In genomic region chr15:48332642-48333034, GRCh38 we compare ENCODE assay signal across 8 cellular contexts. TPM values are rescaled to one million over a fixed set of nuclear protein-coding genes. Genes with fewer than 3 reads are reported as not detected.
DNase-seq lines count a peak whose midpoint lies in the region; ATAC-seq, FAIRE-seq and TF ChIP-seq lines count a peak whose summit lies in the region.

No MANE protein-coding gene starts in this region.

- TF ChIP-seq POLR2A in HepG2 (IDR thresholded peaks at IDR 0.05; ENCODE audit: insufficient read depth in 1 of 2, low read depth in 2 of 2, low read length in 2 of 2): no peak

- H2AFZ ChIP-seq in HepG2 (ENCODE audit: low read length): no peak overlapping the region

- H3K27ac Mint-ChIP-seq in activated T-helper 2 cell treated with anti-CD3 and anti-CD28 coated beads, Interferon-gamma antibody, Interleukin-2, Interleukin-4, amounts not matched to agents 10 μg/mL and 5 μg/mL and 100 μg/mL, durations not matched to agents 14 hours and 24 hours and 36 hours: peak overlapping the region; percentile 76

- H3K27ac ChIP-seq in HepG2 (ENCODE audit: extremely low read length, insufficient read depth, low read length): peak overlapping the region; percentile 71

- no peaks in the 10 kb centered on the region for H4K20me1 ChIP-seq in HepG2 (ENCODE audit: insufficient read depth, low read length)

- H3K4me1 Mint-ChIP-seq in activated T-helper 2 cell treated with anti-CD3 and anti-CD28 coated beads, Interferon-gamma antibody, Interleukin-2, Interleukin-4, amounts not matched to agents 10 μg/mL and 5 μg/mL and 100 μg/mL, durations not matched to agents 14 hours and 24 hours and 36 hours (ENCODE audit: low read depth): peaks cover 41% of the 10 kb centered on the region

- peaks cover 38% of the 10 kb centered on the region for H3K4me1 ChIP-seq in HepG2 (ENCODE audit: insufficient read depth, low read length)

- H3K27me3 Mint-ChIP-seq in activated T-helper 2 cell treated with anti-CD3 and anti-CD28 coated beads, Interferon-gamma antibody, Interleukin-2, Interleukin-4, amounts not matched to agents 10 μg/mL and 5 μg/mL and 100 μg/mL, durations not matched to agents 14 hours and 24 hours and 36 hours (ENCODE audit: low read depth): no peaks in the 10 kb centered on the region

- H3K4me3 Mint-ChIP-seq in activated T-helper 2 cell treated with anti-CD3 and anti-CD28 coated beads, Interferon-gamma antibody, Interleukin-2, Interleukin-4, amounts not matched to agents 10 μg/mL and 5 μg/mL and 100 μg/mL, durations not matched to agents 14 hours and 24 hours and 36 hours (ENCODE audit: low read depth): peak overlapping the region; percentile 99

- peaks cover 0 to 19% of the 10 kb centered on the region in 2 experiments; a peak in 4 of 5 replicates for H3K36me3 ChIP-seq in HepG2 (replicated peaks in 1 of 2; ENCODE audit: control insufficient read depth in 1 of 2, insufficient read depth in 2 of 2, low read length in 2 of 2)

- no peaks in the 10 kb centered on the region for H3K9me3 Mint-ChIP-seq in activated T-helper 2 cell treated with anti-CD3 and anti-CD28 coated beads, Interferon-gamma antibody, Interleukin-2, Interleukin-4, amounts not matched to agents 10 μg/mL and 5 μg/mL and 100 μg/mL, durations not matched to agents 14 hours and 24 hours and 36 hours

- H3K9ac ChIP-seq in HepG2 (ENCODE audit: insufficient read depth, low read depth, low read length): peak overlapping the region; percentile 70

- peak overlapping the region; percentile 78 for H3K4me2 ChIP-seq in HepG2 (ENCODE audit: low read depth, low read length)

- H3K27me3 ChIP-seq in HepG2 (ENCODE audit: control insufficient read depth in 1 of 2, insufficient read depth in 2 of 2, low read length in 2 of 2): no peaks in the 10 kb centered on the region; a peak in 1 of 5 replicates

- DNase-seq in stimulated activated CD4-positive, alpha-beta T cell treated with anti-CD3 and anti-CD28 coated beads, Interleukin-2, amount 100 ng/mL, for 24 hours: peak; percentile 8 to 19
- no peak for DNase-seq in stimulated activated CD4-positive, alpha-beta T cell treated with anti-CD3 and anti-CD28 coated beads, Interleukin-1b, Interleukin-23, amount 100 ng/mL, for 48 hours
- DNase-seq in activated T-helper 2 cell treated with anti-CD3 and anti-CD28 coated beads, Interferon-gamma antibody, Interleukin-2, Interleukin-4, amounts not matched to agents 10 μg/mL and 5 μg/mL and 100 μg/mL, durations not matched to agents 14 hours and 24 hours and 36 hours (ENCODE audit: low spot score): peak; percentile 18
- DNase-seq in HepG2 (ENCODE audit: low spot score) (no peak), epidermal melanocyte (ENCODE audit: insufficient read length, low spot score) (no peak), ACHN (no peak), DMS79 treated with DMSO at 0.1 percent for 48 hours (lab: John Stamatoyannopoulos, UW) (no peak), AG08396 (ENCODE audit: low spot score) (no peak)

- H3K9me3 ChIP-seq in HepG2 (ENCODE audit: low read length): no peaks in the 10 kb centered on the region

- FAIRE-seq in HepG2 (lab: Jason Lieb, UNC): no peak

- POLR2A ChIA-PET in HepG2 (lab: Yijun Ruan, JAX): interaction anchor here (0.8 kb wide), 1 partner anchor 23 kb away, joined by 3 read pairs; no protein-coding TSS in a partner anchor

- TSS peak; percentile 67 for BruUV-seq in HepG2 (replicated peaks; lab: Mats Ljungman, UMichigan)

- H3K4me3 ChIP-seq in HepG2 (replicated peaks in 1 of 3; ENCODE audit: insufficient read depth in 1 of 3, low read depth in 2 of 3, low read length in 3 of 3): peak overlapping the region; percentile 77 to 86 (median 78)

- peaks cover 54% of the 10 kb centered on the region for H3K36me3 Mint-ChIP-seq in activated T-helper 2 cell treated with anti-CD3 and anti-CD28 coated beads, Interferon-gamma antibody, Interleukin-2, Interleukin-4, amounts not matched to agents 10 μg/mL and 5 μg/mL and 100 μg/mL, durations not matched to agents 14 hours and 24 hours and 36 hours (ENCODE audit: low read depth)

- in situ Hi-C loops in HepG2 (cut with HindIII; ENCODE audit: extremely low pct_ligation_motif_present, low pct_unique_long_range_greater_than_20kb): no loop called here
- in situ Hi-C loops in ACHN (cut with HindIII; ENCODE audit: low pct_ligation_motif_present, low pct_unique_long_range_greater_than_20kb, low sequenced_read_pairs): no loop called here

- CTCF ChIA-PET in HepG2 (lab: Yijun Ruan, JAX; ENCODE audit: low intra/inter-chr PET ratio, low total read pairs): no interaction called here

- TF ChIP-seq EP300 in HepG2 (IDR thresholded peaks at IDR 0.05; ENCODE audit: low read depth in 2 of 2, low read length in 2 of 2) (no peak), HepG2 (CRISPR knock-in tag; IDR thresholded peaks at IDR 0.05; ENCODE audit: borderline replicate concordance) (no peak)

- ATAC-seq in HepG2: no peak

- H3K79me2 ChIP-seq in HepG2 (ENCODE audit: insufficient read depth, low read length): peaks cover 5% of the 10 kb centered on the region

- TF ChIP-seq CTCF in HepG2 (CRISPR knock-in tag; IDR thresholded peaks at IDR 0.05): no peak

- TF ChIP-seq RAD21 in HepG2 (CRISPR knock-in tag; IDR thresholded peaks at IDR 0.05): no peak

- intact Hi-C loops in activated T-helper 2 cell treated with anti-CD3 and anti-CD28 coated beads, Interferon-gamma antibody, Interleukin-2, Interleukin-4, amounts not matched to agents 10 μg/mL and 5 μg/mL and 100 μg/mL, durations not matched to agents 14 hours and 24 hours and 36 hours (cut with micrococcal nuclease): loop anchor here (5.0 to 10.0 kb wide), 4 partner anchors 155 to 1290 kb away; partner anchors contain the start of genes CEP152, COPS2, DTWD1 and FAM227B
- intact Hi-C loops in HepG2 (cut with micrococcal nuclease; ENCODE audit: unreplicated experiment): no loop called here

- WGBS in HepG2 (ENCODE audit: low lambda C conversion rate): 7% methylated on average over 9 of the region's 9 CpGs

TF ChIP-seq in HepG2, 621 proteins besides CTCF, POLR2A, EP300 and RAD21:
- TF ChIP-seq RBAK (CRISPR knock-in tag; IDR thresholded peaks at IDR 0.05) (no peak), ZSCAN31 (CRISPR knock-in tag; IDR thresholded peaks at IDR 0.05; ENCODE audit: low read depth) (0 out of 2 replicates have a peak, but pooled peaks have one; percentile 7)

RNA-seq across cellular contexts. Expression of gene DUT, which starts 1.4 kb away (rescaled TPM):
- total RNA-seq in activated T-helper 2 cell treated with anti-CD3 and anti-CD28 coated beads, Interferon-gamma antibody, Interleukin-2, Interleukin-4, amounts not matched to agents 10 μg/mL and 5 μg/mL and 100 μg/mL, durations not matched to agents 14 hours and 24 hours and 36 hours: 204 and 212 TPM in 2 replicates
- total RNA-seq in HepG2 (2016; rRNA removed; fragmentation: Illumina TruSeq; extraction: Trizol): 131 and 133 TPM in 2 replicates
- 31.3 and 34.5 TPM in 2 replicates for total RNA-seq in HepG2 (2016; cell fraction: cytosol; rRNA removed; fragmentation: Illumina TruSeq; extraction: Trizol; ENCODE audit: low read depth)
- total RNA-seq in HepG2 (2016; cell fraction: insoluble cytoplasmic fraction; rRNA removed; fragmentation: Illumina TruSeq; extraction: Trizol): 126 and 131 TPM in 2 replicates
- total RNA-seq in HepG2 (2016; cell fraction: membrane; rRNA removed; fragmentation: Illumina TruSeq; extraction: Trizol): 44.9 and 49.3 TPM in 2 replicates
- total RNA-seq in HepG2 (2016; cell fraction: nucleus; rRNA removed; fragmentation: Illumina TruSeq; extraction: Trizol): 51.1 and 57.3 TPM in 2 replicates
- 27.8 and 36.7 TPM in 2 replicates for polyA plus RNA-seq in HepG2 (2011; rRNA removed)
- polyA plus RNA-seq in HepG2 (2011; cell fraction: cytosol; rRNA removed): 24.2 and 29.8 TPM in 2 replicates
- polyA plus RNA-seq in HepG2 (2011; cell fraction: nucleus; rRNA removed): 27.8 and 32.2 TPM in 2 replicates
- polyA plus RNA-seq in HepG2 (2012): 29.9 and 67.3 TPM in 2 replicates
- polyA plus RNA-seq in HepG2 (2016; cell fraction: cytosol; fragmentation: Illumina TruSeq; extraction: Trizol; ENCODE audit: low read depth): 35.0 and 42.7 TPM in 2 replicates
- 145 and 152 TPM in 2 replicates for polyA plus RNA-seq in HepG2 (2016; cell fraction: insoluble cytoplasmic fraction; fragmentation: Illumina TruSeq; extraction: Trizol; ENCODE audit: low read depth)
- 45.2 and 48.1 TPM in 2 replicates for polyA plus RNA-seq in HepG2 (2016; cell fraction: membrane; fragmentation: Illumina TruSeq; extraction: Trizol; ENCODE audit: low read depth)
- 104 and 112 TPM in 2 replicates for polyA plus RNA-seq in HepG2 (2016; cell fraction: nucleus; fragmentation: Illumina TruSeq; extraction: Trizol; ENCODE audit: insufficient read depth, low read depth)
- polyA minus RNA-seq in HepG2 (2011; rRNA and poly(A)+ RNA removed; ENCODE audit: low replicate concordance): 4.1 and 20.6 TPM in 2 replicates
- 19.6 and 24.6 TPM in 2 replicates for polyA minus RNA-seq in HepG2 (2011; cell fraction: cytosol; rRNA and poly(A)+ RNA removed)
- polyA minus RNA-seq in HepG2 (2011; cell fraction: nucleus; rRNA and poly(A)+ RNA removed): 13.9 and 16.2 TPM in 2 replicates

Comparison
In these comparisons a context has a peak if more than half of its experiments do, and no peak if none do; other contexts are left out.
1. DNase-seq: peak in stimulated activated CD4-positive, alpha-beta T cell treated with anti-CD3 and anti-CD28 coated beads, Interleukin-2, amount 100 ng/mL, for 24 hours (2 of 2) and activated T-helper 2 cell treated with anti-CD3 and anti-CD28 coated beads, Interferon-gamma antibody, Interleukin-2, Interleukin-4, amounts not matched to agents 10 μg/mL and 5 μg/mL and 100 μg/mL, durations not matched to agents 14 hours and 24 hours and 36 hours (single experiment); none in stimulated activated CD4-positive, alpha-beta T cell treated with anti-CD3 and anti-CD28 coated beads, Interleukin-1b, Interleukin-23, amount 100 ng/mL, for 48 hours (single experiment), HepG2 (single experiment), epidermal melanocyte (single experiment), ACHN (single experiment), DMS79 treated with DMSO at 0.1 percent for 48 hours (single experiment) and AG08396 (single experiment).